Comparison of ENCODE assay signal across 24 cellular contexts in the genomic region with DNA sequence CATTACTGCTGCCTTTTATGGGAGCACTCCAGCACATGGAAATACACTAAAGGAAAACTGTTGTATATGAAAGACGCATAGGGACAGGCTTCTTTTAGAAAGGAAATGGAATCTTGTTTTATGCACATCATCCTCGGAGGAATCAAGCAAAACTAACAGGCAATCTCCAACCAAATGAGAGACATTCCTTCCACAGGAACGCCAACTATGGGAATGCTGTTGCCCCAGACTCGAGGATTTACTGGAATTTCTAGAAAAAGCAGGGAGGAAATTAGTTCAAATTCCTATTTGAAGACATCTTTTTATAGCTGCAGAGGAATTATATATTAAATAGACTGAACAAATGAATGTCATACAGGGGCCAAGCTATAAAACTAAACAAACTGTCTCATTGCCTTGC. TPM values are rescaled to one million over a fixed set of nuclear protein-coding genes. Genes with fewer than 3 reads are reported as not detected.
DNase-seq lines count a peak whose midpoint lies in the region; ATAC-seq and TF ChIP-seq lines count a peak whose summit lies in the region.
"Had no signal": no experiment of that assay in that cellular context is flagged by ENCODE, and none has a peak within 500 bp of the region (broad histone marks: within the 10 kb centered on the region; RNA-seq: fewer than 3 reads in every experiment).

No MANE protein-coding gene starts in this region.

- no peak for DNase-seq in GM23248
- DNase-seq in brain microvascular endothelial cell: no peak
- peak; percentile 32 for DNase-seq in left kidney (ENCODE audit: low read depth, low spot score)
- no peak for DNase-seq in thoracic aorta (ENCODE audit: low spot score)
- no peak for DNase-seq in C1 segment of cervical spinal cord (lab: John Stamatoyannopoulos, UW)
- DNase-seq in CD8-positive, alpha-beta T cell: no peak
- DNase-seq in dermis blood vessel endothelial cell: no peak
- no peak for DNase-seq in breast epithelium (ENCODE audit: low spot score in 2 of 2)
- DNase-seq: activated CD4-positive, alpha-beta T cell treated with anti-CD3 and anti-CD28 coated beads, Interleukin-2, amount 10 ng/mL, durations not matched to agents 24 days and 14 days; activated CD8-positive, alpha-beta memory T cell treated with anti-CD3 and anti-CD28 coated beads, Interleukin-2, amount 50 U/mL, for 4 hours; activated effector memory CD4-positive, alpha-beta T cell treated with Interleukin-2 at 50 U/mL for 16 hours; activated naive CD8-positive, alpha-beta T cell treated with anti-CD3 and anti-CD28 coated beads, Interleukin-2, amount 50 U/mL, for 24 hours; Calu3; caudate nucleus; effector memory CD4-positive, alpha-beta T cell; H9; left cardiac atrium; mucosa of descending colon; NCI-H1436; NCI-H526 treated with DMSO at 0.1 percent for 48 hours; T-helper 1 cell had no signal

- H3K36me3 ChIP-seq in GM23248 (ENCODE audit: low read depth): no peaks in the 10 kb centered on the region
- no peaks in the 10 kb centered on the region for H3K36me3 ChIP-seq in brain microvascular endothelial cell (replicated peaks)
- H3K36me3 ChIP-seq in thoracic aorta: no peaks in the 10 kb centered on the region
- H3K36me3 ChIP-seq in CD8-positive, alpha-beta T cell (ENCODE audit: insufficient read depth, low read length): peaks cover 3% of the 10 kb centered on the region
- no peaks in the 10 kb centered on the region for H3K36me3 ChIP-seq in breast epithelium
- H3K36me3 ChIP-seq: neural progenitor cell had no signal

- no peaks in the 10 kb centered on the region for H3K9me3 Mint-ChIP-seq in CD8-positive, alpha-beta T cell
- H3K9me3 Mint-ChIP-seq: activated CD4-positive, alpha-beta T cell treated with anti-CD3 and anti-CD28 coated beads, Interleukin-2, amount 10 ng/mL, durations not matched to agents 24 days and 14 days; activated naive CD8-positive, alpha-beta T cell treated with anti-CD3 and anti-CD28 coated beads, Interleukin-2, amount 50 U/mL, for 24 hours; H9; neural progenitor cell had no signal

- ATAC-seq in thoracic aorta (ENCODE audit: insufficient number of reproducible peaks, low FRiP score, low read depth): no peak
- ATAC-seq in CD8-positive, alpha-beta T cell: no peak
- ATAC-seq: activated naive CD8-positive, alpha-beta T cell treated with anti-CD3 and anti-CD28 coated beads, Interleukin-2, amount 50 U/mL, for 24 hours; left cardiac atrium; mucosa of descending colon; Right ventricle myocardium inferior had no signal

- H3K9ac ChIP-seq in GM23248: no peak overlapping the region
- H3K9ac ChIP-seq: neural progenitor cell had no signal

- intact Hi-C loops in CD8-positive, alpha-beta T cell (cut with DNase I, micrococcal nuclease): no loop called here
- intact Hi-C loops in breast epithelium (cut with DNase I; ENCODE audit: low total_unique reads): no loop called here

- H3K9me2 ChIP-seq in GM23248 (ENCODE audit: insufficient read depth): no peaks in the 10 kb centered on the region

- H3K4me2 ChIP-seq in GM23248 (ENCODE audit: unreplicated experiment): peak overlapping the region; percentile 26
- H3K4me2 ChIP-seq: neural progenitor cell had no signal

- H2AFZ ChIP-seq in GM23248: peak overlapping the region; percentile 45
- H2AFZ ChIP-seq: neural progenitor cell had no signal

- POLR2A ChIA-PET in CD8-positive, alpha-beta T cell (lab: Charles Lee): no interaction called here

- peaks cover 29% of the 10 kb centered on the region for H3K4me1 ChIP-seq in GM23248 (ENCODE audit: insufficient read depth)
- peaks cover 37 to 69% of the 10 kb centered on the region in 2 donors for H3K4me1 ChIP-seq in thoracic aorta (ENCODE audit: control insufficient read depth in 1 of 2, low read depth in 2 of 2)
- H3K4me1 ChIP-seq in CD8-positive, alpha-beta T cell (ENCODE audit: insufficient read depth, low read length): no peaks in the 10 kb centered on the region
- H3K4me1 ChIP-seq in breast epithelium: peaks cover 0 to 17% of the 10 kb centered on the region in 2 donors

- H3K27ac ChIP-seq in GM23248: peak overlapping the region; percentile 36
- peak overlapping the region; percentile 70 for H3K27ac ChIP-seq in brain microvascular endothelial cell
- H3K27ac ChIP-seq in thoracic aorta: peak overlapping the region; percentile 44 to 77
- no peak overlapping the region for H3K27ac ChIP-seq in CD8-positive, alpha-beta T cell (ENCODE audit: low read depth, low read length)
- no peak overlapping the region for H3K27ac ChIP-seq in breast epithelium
- H3K27ac ChIP-seq: neural progenitor cell had no signal

- H3K79me2 ChIP-seq in GM23248 (ENCODE audit: insufficient read depth): no peaks in the 10 kb centered on the region

- H3K4me1 Mint-ChIP-seq in CD8-positive, alpha-beta T cell (ENCODE audit: low read depth): peaks cover 4% of the 10 kb centered on the region
- H3K4me1 Mint-ChIP-seq: activated naive CD8-positive, alpha-beta T cell treated with anti-CD3 and anti-CD28 coated beads, Interleukin-2, amount 50 U/mL, for 24 hours had no signal

- H3K27me3 ChIP-seq in GM23248 (replicated peaks; ENCODE audit: insufficient read depth): no peaks in the 10 kb centered on the region
- H3K27me3 ChIP-seq in brain microvascular endothelial cell (replicated peaks): no peaks in the 10 kb centered on the region
- H3K27me3 ChIP-seq in thoracic aorta (replicated peaks; ENCODE audit: insufficient read depth): no peaks in the 10 kb centered on the region
- no peaks in the 10 kb centered on the region for H3K27me3 ChIP-seq in CD8-positive, alpha-beta T cell (ENCODE audit: insufficient read depth, low read length)
- H3K27me3 ChIP-seq in breast epithelium: no peaks in the 10 kb centered on the region
- H3K27me3 ChIP-seq: neural progenitor cell had no signal

- no peak overlapping the region for H3K4me3 Mint-ChIP-seq in CD8-positive, alpha-beta T cell
- H3K4me3 Mint-ChIP-seq: activated CD4-positive, alpha-beta T cell treated with anti-CD3 and anti-CD28 coated beads, Interleukin-2, amount 10 ng/mL, durations not matched to agents 24 days and 14 days; activated naive CD8-positive, alpha-beta T cell treated with anti-CD3 and anti-CD28 coated beads, Interleukin-2, amount 50 U/mL, for 24 hours; B cell; H9; neural progenitor cell had no signal

- H3K27ac Mint-ChIP-seq in CD8-positive, alpha-beta T cell: no peak overlapping the region
- H3K27ac Mint-ChIP-seq: activated CD4-positive, alpha-beta T cell treated with anti-CD3 and anti-CD28 coated beads, Interleukin-2, amount 10 ng/mL, durations not matched to agents 24 days and 14 days; activated naive CD8-positive, alpha-beta T cell treated with anti-CD3 and anti-CD28 coated beads, Interleukin-2, amount 50 U/mL, for 24 hours; B cell; H9; neural progenitor cell had no signal

- peaks cover 12% of the 10 kb centered on the region; the same call in 1 of the 2 replicates for H3F3A ChIP-seq in GM23248 (ENCODE audit: insufficient read depth)

- H3K27me3 Mint-ChIP-seq in CD8-positive, alpha-beta T cell (ENCODE audit: low read depth): no peaks in the 10 kb centered on the region
- H3K27me3 Mint-ChIP-seq: activated CD4-positive, alpha-beta T cell treated with anti-CD3 and anti-CD28 coated beads, Interleukin-2, amount 10 ng/mL, durations not matched to agents 24 days and 14 days; activated naive CD8-positive, alpha-beta T cell treated with anti-CD3 and anti-CD28 coated beads, Interleukin-2, amount 50 U/mL, for 24 hours; B cell had no signal

- no peak for TF ChIP-seq CTCF in brain microvascular endothelial cell (IDR thresholded peaks at IDR 0.05; ENCODE audit: low read depth, low read length, missing control alignments)
- no peak for TF ChIP-seq CTCF in thoracic aorta (IDR thresholded peaks at IDR 0.05)
- no peak for TF ChIP-seq CTCF in CD8-positive, alpha-beta T cell (IDR thresholded peaks at IDR 0.05)
- no peak for TF ChIP-seq CTCF in breast epithelium (IDR thresholded peaks at IDR 0.05)

- H3K9me3 ChIP-seq in GM23248 (ENCODE audit: low read depth) (no peaks in the 10 kb centered on the region), thoracic aorta (no peaks in the 10 kb centered on the region), breast epithelium (no peaks in the 10 kb centered on the region)
- H3K9me3 ChIP-seq in CD8-positive, alpha-beta T cell (ENCODE audit: low read length): no peaks in the 10 kb centered on the region
- H3K9me3 ChIP-seq: mucosa of descending colon had no signal

- H3K36me3 Mint-ChIP-seq in CD8-positive, alpha-beta T cell: peaks cover 21% of the 10 kb centered on the region

- in situ Hi-C loops in GM23248 (cut with MboI): no loop called here
- in situ Hi-C loops in brain microvascular endothelial cell (cut with HindIII; ENCODE audit: low pct_ligation_motif_present, low sequenced_read_pairs): no loop called here

- H3K4me3 ChIP-seq in GM23248 (peak overlapping the region; percentile 7; the same call in 1 of the 2 replicates), brain microvascular endothelial cell (ENCODE audit: low read depth, low read length) (no peak overlapping the region), thoracic aorta (peak overlapping the region; percentile 14), breast epithelium (no peak overlapping the region)
- no peak overlapping the region for H3K4me3 ChIP-seq in CD8-positive, alpha-beta T cell (ENCODE audit: low read depth, low read length)
- H3K4me3 ChIP-seq: mucosa of descending colon, neural progenitor cell had no signal

- no peak for TF ChIP-seq POLR2A in breast epithelium (IDR thresholded peaks at IDR 0.05)

- 22 to 24% methylated on average over 4 of the region's 4 CpGs for WGBS in GM23248 (ENCODE audit: low coverage in 1 of 2, low lambda C conversion rate in 2 of 2, missing lambda C conversion rate in 2 of 2), 2 experiments

- CTCF ChIA-PET in CD8-positive, alpha-beta T cell (lab: Charles Lee): interaction anchor here (1.1 to 1.9 kb wide), 2 partner anchors 10 to 65 kb away, joined by 3 to 9 read pairs; no protein-coding TSS in a partner anchor

- no peaks in the 10 kb centered on the region; the same call in 1 of the 2 replicates for H4K20me1 ChIP-seq in GM23248 (ENCODE audit: insufficient read depth)

RNA-seq across cellular contexts. Expression of a gene that starts 52.3 kb away (rescaled TPM):
- total RNA-seq in GM23248 (2014; rRNA removed; shearing (Covaris generic)): 18.7 and 28.0 TPM in 2 replicates
- polyA plus RNA-seq in GM23248 (2016; fragmentation: Nextera tagmentation; extraction: Ambion mirVana): 27.1 and 30.3 TPM in 2 replicates
- total RNA-seq in thoracic aorta (10 to 100 TPM in 1 of 2 donors, 1 to 10 TPM in 1; 6.9 to 27.2 TPM), dermis blood vessel endothelial cell (14.4 and 18.5 TPM in 2 replicates), breast epithelium (10 to 100 TPM; 24.4 to 38.0 (median 25.0) TPM)
- 10 to 100 TPM; 23.4 to 24.3 TPM for total RNA-seq in CD8-positive, alpha-beta T cell

RNA-seq across cellular contexts. Expression of a gene that starts 52.8 kb away (rescaled TPM):
- 10.2 and 16.5 TPM in 2 replicates for total RNA-seq in GM23248 (2014; rRNA removed; shearing (Covaris generic))
- polyA plus RNA-seq in GM23248 (2016; fragmentation: Nextera tagmentation; extraction: Ambion mirVana): 14.7 and 15.1 TPM in 2 replicates
- total RNA-seq in thoracic aorta (10 to 100 TPM; 10.4 to 11.6 TPM), dermis blood vessel endothelial cell (28.5 and 36.6 TPM in 2 replicates), breast epithelium (10 to 100 TPM; 12.0 to 29.6 (median 24.3) TPM)
- total RNA-seq in CD8-positive, alpha-beta T cell: 10 to 100 TPM in 1 of 2 experiments, 1 to 10 TPM in 1; 9.1 to 10.5 TPM

Comparison
In these comparisons a context has a peak if more than half of its experiments do, and no peak if none do; other contexts are left out.
1. H3K27ac ChIP-seq: peak in GM23248 (single experiment), brain microvascular endothelial cell (single experiment) and thoracic aorta (2 of 2); none in CD8-positive, alpha-beta T cell (single experiment) and breast epithelium (0 of 2).
2. H3K4me3 ChIP-seq: peak in GM23248 (single experiment) and thoracic aorta (single experiment); none in brain microvascular endothelial cell (single experiment), CD8-positive, alpha-beta T cell (single experiment) and breast epithelium (0 of 3).